1 cellular context compared by ENCODE assay signal in the genomic region with DNA sequence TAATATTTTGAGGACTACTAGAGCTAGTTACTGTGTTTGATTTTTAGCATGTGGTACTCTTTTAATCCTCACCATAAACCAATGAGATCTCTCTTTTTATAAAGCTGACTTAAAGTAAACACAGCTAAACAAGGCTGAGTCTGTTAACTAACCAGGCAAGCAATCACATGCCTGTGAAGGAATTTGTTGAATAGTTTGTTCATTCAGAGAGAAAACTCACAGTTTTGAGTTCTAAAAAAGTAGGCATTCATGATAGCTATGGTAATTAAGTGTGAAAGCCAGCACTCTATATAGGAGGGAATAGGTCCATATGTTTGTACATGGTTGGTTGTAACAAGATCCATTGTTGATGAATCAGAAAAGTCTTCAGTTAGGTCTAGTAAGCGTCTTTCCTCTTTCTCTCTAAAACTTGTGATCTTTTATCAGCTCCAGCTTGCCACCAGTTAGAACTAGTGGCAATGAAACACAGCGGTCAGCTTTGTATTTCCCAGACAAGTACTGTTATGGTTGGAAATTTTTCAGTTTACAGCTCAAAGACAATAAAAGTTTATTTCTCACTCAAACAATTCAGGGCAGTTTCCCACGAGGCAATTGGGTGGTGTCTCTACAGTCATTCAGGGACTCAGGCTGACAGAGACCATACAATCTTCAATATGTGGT.
TF ChIP-seq lines count a peak whose summit lies in the region.

No MANE protein-coding gene starts in this region.

TF ChIP-seq in GM23338, 12 proteins besides CTCF, POLR2A, EP300 and RAD21 (continued from another document):
- TF ChIP-seq, protein P1, sequence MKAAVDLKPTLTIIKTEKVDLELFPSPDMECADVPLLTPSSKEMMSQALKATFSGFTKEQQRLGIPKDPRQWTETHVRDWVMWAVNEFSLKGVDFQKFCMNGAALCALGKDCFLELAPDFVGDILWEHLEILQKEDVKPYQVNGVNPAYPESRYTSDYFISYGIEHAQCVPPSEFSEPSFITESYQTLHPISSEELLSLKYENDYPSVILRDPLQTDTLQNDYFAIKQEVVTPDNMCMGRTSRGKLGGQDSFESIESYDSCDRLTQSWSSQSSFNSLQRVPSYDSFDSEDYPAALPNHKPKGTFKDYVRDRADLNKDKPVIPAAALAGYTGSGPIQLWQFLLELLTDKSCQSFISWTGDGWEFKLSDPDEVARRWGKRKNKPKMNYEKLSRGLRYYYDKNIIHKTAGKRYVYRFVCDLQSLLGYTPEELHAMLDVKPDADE (IDR thresholded peaks at IDR 0.05) = no peak
- no peak for TF ChIP-seq EZH2phosphoT487 (IDR thresholded peaks at IDR 0.05; ENCODE audit: unreplicated experiment)
- no peak for TF ChIP-seq ZNF114 (CRISPR knock-in tag; IDR thresholded peaks at IDR 0.05)
- no peak for TF ChIP-seq CREB1 (CRISPR knock-in tag; IDR thresholded peaks at IDR 0.05; ENCODE audit: low read depth)
- no peak for TF ChIP-seq REST (IDR thresholded peaks at IDR 0.05; ENCODE audit: unreplicated experiment)
- no peak for TF ChIP-seq ZNF331 (CRISPR knock-in tag; IDR thresholded peaks at IDR 0.05; ENCODE audit: low read depth)
- TF ChIP-seq, protein P2, sequence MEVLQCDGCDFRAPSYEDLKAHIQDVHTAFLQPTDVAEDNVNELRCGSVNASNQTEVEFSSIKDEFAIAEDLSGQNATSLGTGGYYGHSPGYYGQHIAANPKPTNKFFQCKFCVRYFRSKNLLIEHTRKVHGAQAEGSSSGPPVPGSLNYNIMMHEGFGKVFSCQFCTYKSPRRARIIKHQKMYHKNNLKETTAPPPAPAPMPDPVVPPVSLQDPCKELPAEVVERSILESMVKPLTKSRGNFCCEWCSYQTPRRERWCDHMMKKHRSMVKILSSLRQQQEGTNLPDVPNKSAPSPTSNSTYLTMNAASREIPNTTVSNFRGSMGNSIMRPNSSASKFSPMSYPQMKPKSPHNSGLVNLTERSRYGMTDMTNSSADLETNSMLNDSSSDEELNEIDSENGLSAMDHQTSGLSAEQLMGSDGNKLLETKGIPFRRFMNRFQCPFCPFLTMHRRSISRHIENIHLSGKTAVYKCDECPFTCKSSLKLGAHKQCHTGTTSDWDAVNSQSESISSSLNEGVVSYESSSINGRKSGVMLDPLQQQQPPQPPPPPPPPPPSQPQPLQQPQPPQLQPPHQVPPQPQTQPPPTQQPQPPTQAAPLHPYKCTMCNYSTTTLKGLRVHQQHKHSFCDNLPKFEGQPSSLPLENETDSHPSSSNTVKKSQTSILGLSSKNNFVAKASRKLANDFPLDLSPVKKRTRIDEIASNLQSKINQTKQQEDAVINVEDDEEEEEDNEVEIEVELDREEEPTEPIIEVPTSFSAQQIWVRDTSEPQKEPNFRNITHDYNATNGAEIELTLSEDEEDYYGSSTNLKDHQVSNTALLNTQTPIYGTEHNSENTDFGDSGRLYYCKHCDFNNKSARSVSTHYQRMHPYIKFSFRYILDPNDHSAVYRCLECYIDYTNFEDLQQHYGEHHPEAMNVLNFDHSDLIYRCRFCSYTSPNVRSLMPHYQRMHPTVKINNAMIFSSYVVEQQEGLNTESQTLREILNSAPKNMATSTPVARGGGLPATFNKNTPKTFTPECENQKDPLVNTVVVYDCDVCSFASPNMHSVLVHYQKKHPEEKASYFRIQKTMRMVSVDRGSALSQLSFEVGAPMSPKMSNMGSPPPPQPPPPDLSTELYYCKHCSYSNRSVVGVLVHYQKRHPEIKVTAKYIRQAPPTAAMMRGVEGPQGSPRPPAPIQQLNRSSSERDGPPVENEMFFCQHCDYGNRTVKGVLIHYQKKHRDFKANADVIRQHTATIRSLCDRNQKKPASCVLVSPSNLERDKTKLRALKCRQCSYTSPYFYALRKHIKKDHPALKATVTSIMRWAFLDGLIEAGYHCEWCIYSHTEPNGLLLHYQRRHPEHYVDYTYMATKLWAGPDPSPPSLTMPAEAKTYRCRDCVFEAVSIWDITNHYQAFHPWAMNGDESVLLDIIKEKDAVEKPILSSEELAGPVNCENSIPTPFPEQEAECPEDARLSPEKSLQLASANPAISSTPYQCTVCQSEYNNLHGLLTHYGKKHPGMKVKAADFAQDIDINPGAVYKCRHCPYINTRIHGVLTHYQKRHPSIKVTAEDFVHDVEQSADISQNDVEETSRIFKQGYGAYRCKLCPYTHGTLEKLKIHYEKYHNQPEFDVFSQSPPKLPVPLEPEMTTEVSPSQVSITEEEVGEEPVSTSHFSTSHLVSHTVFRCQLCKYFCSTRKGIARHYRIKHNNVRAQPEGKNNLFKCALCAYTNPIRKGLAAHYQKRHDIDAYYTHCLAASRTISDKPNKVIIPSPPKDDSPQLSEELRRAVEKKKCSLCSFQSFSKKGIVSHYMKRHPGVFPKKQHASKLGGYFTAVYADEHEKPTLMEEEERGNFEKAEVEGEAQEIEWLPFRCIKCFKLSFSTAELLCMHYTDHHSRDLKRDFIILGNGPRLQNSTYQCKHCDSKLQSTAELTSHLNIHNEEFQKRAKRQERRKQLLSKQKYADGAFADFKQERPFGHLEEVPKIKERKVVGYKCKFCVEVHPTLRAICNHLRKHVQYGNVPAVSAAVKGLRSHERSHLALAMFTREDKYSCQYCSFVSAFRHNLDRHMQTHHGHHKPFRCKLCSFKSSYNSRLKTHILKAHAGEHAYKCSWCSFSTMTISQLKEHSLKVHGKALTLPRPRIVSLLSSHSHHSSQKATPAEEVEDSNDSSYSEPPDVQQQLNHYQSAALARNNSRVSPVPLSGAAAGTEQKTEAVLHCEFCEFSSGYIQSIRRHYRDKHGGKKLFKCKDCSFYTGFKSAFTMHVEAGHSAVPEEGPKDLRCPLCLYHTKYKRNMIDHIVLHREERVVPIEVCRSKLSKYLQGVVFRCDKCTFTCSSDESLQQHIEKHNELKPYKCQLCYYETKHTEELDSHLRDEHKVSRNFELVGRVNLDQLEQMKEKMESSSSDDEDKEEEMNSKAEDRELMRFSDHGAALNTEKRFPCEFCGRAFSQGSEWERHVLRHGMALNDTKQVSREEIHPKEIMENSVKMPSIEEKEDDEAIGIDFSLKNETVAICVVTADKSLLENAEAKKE (CRISPR knock-in tag; IDR thresholded peaks at IDR 0.05) = no peak
- TF ChIP-seq EZH2 (IDR thresholded peaks at IDR 0.05; ENCODE audit: low read depth, unreplicated experiment) = no peak
- TF ChIP-seq JUNB (IDR thresholded peaks at IDR 0.05; ENCODE audit: unreplicated experiment) = no peak
TF ChIP-seq in GM23338: peak in this region for 0.
